1 cellular context compared by ENCODE assay signal in the genomic region with DNA sequence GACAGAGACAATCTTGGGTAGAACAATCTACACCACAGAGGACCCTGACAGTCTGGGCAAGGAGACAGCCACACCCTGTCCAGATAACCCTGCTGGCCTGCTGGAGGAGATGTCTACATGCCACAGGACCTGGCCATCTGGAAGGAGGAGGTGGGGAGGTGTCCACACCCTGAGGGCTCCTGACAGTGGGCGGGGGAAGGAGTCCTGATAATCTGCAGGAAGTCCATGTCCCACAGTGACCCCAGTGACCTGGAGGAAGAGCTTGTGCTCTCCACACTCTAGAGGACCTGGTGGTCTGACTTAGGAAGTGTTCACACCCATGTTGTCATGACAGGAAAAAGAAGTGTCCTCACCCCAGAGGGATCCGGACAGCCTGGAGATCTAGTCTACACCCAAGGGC.
A peak's percentile ranks its signal among the peaks of the same experiment; 100 is the strongest.
TF ChIP-seq lines count a peak whose summit lies in the region.

No MANE protein-coding gene starts in this region.

TF ChIP-seq in K562, 482 proteins besides CTCF, POLR2A, EP300 and RAD21 (continued from another document):
- TF ChIP-seq, protein P1, sequence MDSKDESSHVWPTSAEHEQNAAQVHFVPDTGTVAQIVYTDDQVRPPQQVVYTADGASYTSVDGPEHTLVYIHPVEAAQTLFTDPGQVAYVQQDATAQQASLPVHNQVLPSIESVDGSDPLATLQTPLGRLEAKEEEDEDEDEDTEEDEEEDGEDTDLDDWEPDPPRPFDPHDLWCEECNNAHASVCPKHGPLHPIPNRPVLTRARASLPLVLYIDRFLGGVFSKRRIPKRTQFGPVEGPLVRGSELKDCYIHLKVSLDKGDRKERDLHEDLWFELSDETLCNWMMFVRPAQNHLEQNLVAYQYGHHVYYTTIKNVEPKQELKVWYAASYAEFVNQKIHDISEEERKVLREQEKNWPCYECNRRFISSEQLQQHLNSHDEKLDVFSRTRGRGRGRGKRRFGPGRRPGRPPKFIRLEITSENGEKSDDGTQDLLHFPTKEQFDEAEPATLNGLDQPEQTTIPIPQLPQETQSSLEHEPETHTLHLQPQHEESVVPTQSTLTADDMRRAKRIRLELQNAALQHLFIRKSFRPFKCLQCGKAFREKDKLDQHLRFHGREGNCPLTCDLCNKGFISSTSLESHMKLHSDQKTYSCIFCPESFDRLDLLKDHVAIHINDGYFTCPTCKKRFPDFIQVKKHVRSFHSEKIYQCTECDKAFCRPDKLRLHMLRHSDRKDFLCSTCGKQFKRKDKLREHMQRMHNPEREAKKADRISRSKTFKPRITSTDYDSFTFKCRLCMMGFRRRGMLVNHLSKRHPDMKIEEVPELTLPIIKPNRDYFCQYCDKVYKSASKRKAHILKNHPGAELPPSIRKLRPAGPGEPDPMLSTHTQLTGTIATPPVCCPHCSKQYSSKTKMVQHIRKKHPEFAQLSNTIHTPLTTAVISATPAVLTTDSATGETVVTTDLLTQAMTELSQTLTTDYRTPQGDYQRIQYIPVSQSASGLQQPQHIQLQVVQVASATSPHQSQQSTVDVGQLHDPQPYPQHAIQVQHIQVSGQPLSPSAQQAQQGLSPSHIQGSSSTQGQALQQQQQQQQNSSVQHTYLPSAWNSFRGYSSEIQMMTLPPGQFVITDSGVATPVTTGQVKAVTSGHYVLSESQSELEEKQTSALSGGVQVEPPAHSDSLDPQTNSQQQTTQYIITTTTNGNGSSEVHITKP (IDR thresholded peaks at IDR 0.05; ENCODE audit: partially characterized antibody) = peak; percentile 81
- TF ChIP-seq, protein P2, sequence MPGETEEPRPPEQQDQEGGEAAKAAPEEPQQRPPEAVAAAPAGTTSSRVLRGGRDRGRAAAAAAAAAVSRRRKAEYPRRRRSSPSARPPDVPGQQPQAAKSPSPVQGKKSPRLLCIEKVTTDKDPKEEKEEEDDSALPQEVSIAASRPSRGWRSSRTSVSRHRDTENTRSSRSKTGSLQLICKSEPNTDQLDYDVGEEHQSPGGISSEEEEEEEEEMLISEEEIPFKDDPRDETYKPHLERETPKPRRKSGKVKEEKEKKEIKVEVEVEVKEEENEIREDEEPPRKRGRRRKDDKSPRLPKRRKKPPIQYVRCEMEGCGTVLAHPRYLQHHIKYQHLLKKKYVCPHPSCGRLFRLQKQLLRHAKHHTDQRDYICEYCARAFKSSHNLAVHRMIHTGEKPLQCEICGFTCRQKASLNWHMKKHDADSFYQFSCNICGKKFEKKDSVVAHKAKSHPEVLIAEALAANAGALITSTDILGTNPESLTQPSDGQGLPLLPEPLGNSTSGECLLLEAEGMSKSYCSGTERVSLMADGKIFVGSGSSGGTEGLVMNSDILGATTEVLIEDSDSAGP (CRISPR knock-in tag; IDR thresholded peaks at IDR 0.05) = no peak
- TF ChIP-seq CCAR2 (IDR thresholded peaks at IDR 0.05; ENCODE audit: low read depth, low read length) = no peak
- TF ChIP-seq NFYB (IDR thresholded peaks at IDR 0.05; ENCODE audit: extremely low read depth, insufficient read length) = no peak
- no peak for TF ChIP-seq ZNF444 (CRISPR knock-in tag; IDR thresholded peaks at IDR 0.05)
- TF ChIP-seq NFE2L1 (tag; IDR thresholded peaks at IDR 0.05; ENCODE audit: borderline replicate concordance, low read depth) = no peak
- no peak for TF ChIP-seq FIP1L1 (IDR thresholded peaks at IDR 0.05; ENCODE audit: low read depth, low read length, poor library complexity, severe bottlenecking)
- peak; percentile 58 for TF ChIP-seq ETV5 (CRISPR knock-in tag; IDR thresholded peaks at IDR 0.05; ENCODE audit: low read depth)
- peak; percentile 34; the same call in 1 of the 2 replicates for TF ChIP-seq ESRRA (IDR thresholded peaks at IDR 0.05; ENCODE audit: borderline replicate concordance, low read depth)
- peak; percentile 34; the same call in 1 of the 2 replicates for TF ChIP-seq EGR1 (conservative IDR thresholded peaks at IDR 0.05)
- TF ChIP-seq, protein P3, sequence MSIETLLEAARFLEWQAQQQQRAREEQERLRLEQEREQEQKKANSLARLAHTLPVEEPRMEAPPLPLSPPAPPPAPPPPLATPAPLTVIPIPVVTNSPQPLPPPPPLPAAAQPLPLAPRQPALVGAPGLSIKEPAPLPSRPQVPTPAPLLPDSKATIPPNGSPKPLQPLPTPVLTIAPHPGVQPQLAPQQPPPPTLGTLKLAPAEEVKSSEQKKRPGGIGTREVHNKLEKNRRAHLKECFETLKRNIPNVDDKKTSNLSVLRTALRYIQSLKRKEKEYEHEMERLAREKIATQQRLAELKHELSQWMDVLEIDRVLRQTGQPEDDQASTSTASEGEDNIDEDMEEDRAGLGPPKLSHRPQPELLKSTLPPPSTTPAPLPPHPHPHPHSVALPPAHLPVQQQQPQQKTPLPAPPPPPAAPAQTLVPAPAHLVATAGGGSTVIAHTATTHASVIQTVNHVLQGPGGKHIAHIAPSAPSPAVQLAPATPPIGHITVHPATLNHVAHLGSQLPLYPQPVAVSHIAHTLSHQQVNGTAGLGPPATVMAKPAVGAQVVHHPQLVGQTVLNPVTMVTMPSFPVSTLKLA (conservative IDR thresholded peaks at IDR 0.05) = peak in 1 of 2 experiments; percentile 46; a peak in 1 of 4 replicates
- TF ChIP-seq CBFA2T2 (conservative IDR thresholded peaks at IDR 0.05) = peak; percentile 82
- peak; percentile 13 to 33; a peak in 1 of 4 replicates for TF ChIP-seq KDM1A (IDR thresholded peaks at IDR 0.05)
- TF ChIP-seq, protein P4, sequence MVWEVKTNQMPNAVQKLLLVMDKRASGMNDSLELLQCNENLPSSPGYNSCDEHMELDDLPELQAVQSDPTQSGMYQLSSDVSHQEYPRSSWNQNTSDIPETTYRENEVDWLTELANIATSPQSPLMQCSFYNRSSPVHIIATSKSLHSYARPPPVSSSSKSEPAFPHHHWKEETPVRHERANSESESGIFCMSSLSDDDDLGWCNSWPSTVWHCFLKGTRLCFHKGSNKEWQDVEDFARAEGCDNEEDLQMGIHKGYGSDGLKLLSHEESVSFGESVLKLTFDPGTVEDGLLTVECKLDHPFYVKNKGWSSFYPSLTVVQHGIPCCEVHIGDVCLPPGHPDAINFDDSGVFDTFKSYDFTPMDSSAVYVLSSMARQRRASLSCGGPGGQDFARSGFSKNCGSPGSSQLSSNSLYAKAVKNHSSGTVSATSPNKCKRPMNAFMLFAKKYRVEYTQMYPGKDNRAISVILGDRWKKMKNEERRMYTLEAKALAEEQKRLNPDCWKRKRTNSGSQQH (CRISPR knock-in tag; IDR thresholded peaks at IDR 0.05) = no peak
- 0 out of 2 replicates have a peak, but pooled peaks have one; percentile 17 for TF ChIP-seq CXXC5 (CRISPR knock-in tag; IDR thresholded peaks at IDR 0.05)
- TF ChIP-seq NCOR1 (IDR thresholded peaks at IDR 0.05) = peak; percentile 90
TF ChIP-seq in K562: peak in this region for 35.
